ENCODE assay signal across 35 cellular contexts in genomic region chr1:67472056-67472455, GRCh38.
"Had no signal": no experiment of that assay in that cellular context is flagged by ENCODE, and none has a peak within 500 bp of the region (broad histone marks: within the 10 kb centered on the region; RNA-seq: fewer than 3 reads in every experiment).

No MANE protein-coding gene starts in this region.

- H3K4me3 ChIP-seq: adrenal gland, body of pancreas, esophagus muscularis mucosa, gastrocnemius medialis, heart left ventricle had no signal

- H3K27me3 ChIP-seq: adrenal gland, body of pancreas, esophagus muscularis mucosa, foreskin keratinocyte, gastrocnemius medialis, heart left ventricle had no signal

- H3K36me3 ChIP-seq: adrenal gland, esophagus muscularis mucosa, gastrocnemius medialis, heart left ventricle had no signal

- H3K9me3 ChIP-seq: adrenal gland, body of pancreas, esophagus muscularis mucosa, gastrocnemius medialis, heart left ventricle had no signal

- ATAC-seq: activated CD4-positive, alpha-beta T cell treated with anti-CD3 and anti-CD28 coated beads for 36 hours; activated CD8-positive, alpha-beta memory T cell treated with anti-CD3 and anti-CD28 coated beads, Interleukin-2, amount 10 ng/mL, durations not matched to agents 7 days and 5 days; activated CD8-positive, alpha-beta T cell treated with anti-CD3 and anti-CD28 coated beads, Interleukin-2, amount 10 ng/mL, durations not matched to agents 7 days and 5 days; activated naive CD8-positive, alpha-beta T cell treated with anti-CD3 and anti-CD28 coated beads, Interleukin-2, amount 50 U/mL, for 24 hours; body of pancreas; effector memory CD8-positive, alpha-beta T cell; foreskin keratinocyte; gastrocnemius medialis; heart left ventricle; T-helper 17 cell had no signal

- H3K4me1 ChIP-seq: adrenal gland, body of pancreas, esophagus muscularis mucosa had no signal

- H3K27ac Mint-ChIP-seq: activated CD4-positive, alpha-beta memory T cell treated with anti-CD3 and anti-CD28 coated beads for 36 hours; activated CD4-positive, alpha-beta T cell treated with anti-CD3 and anti-CD28 coated beads for 36 hours; activated CD4-positive, alpha-beta T cell treated with anti-CD3 and anti-CD28 coated beads, Interleukin-2, amount 10 ng/mL, durations not matched to agents 24 days and 14 days; activated CD8-positive, alpha-beta memory T cell treated with anti-CD3 and anti-CD28 coated beads, Interleukin-2, amount 10 ng/mL, durations not matched to agents 7 days and 5 days; activated CD8-positive, alpha-beta T cell treated with anti-CD3 and anti-CD28 coated beads, Interleukin-2, amount 10 ng/mL, durations not matched to agents 7 days and 5 days; activated naive CD4-positive, alpha-beta T cell treated with anti-CD3 and anti-CD28 coated beads for 36 hours; activated naive CD4-positive, alpha-beta T cell treated with anti-CD3 and anti-CD28 coated beads, Interleukin-2, amount 50 U/mL, for 24 hours; activated naive CD8-positive, alpha-beta T cell treated with anti-CD3 and anti-CD28 coated beads for 36 hours; activated naive CD8-positive, alpha-beta T cell treated with anti-CD3 and anti-CD28 coated beads, Interleukin-2, amount 50 U/mL, for 24 hours; activated T-helper 1 cell treated with anti-CD3 and anti-CD28 coated beads, Interleukin-12 subunit alpha, Interleukin-12 subunit beta, Interleukin-2, Interleukin-4 antibody, amounts not matched to agents 30 ng/mL and 10 ng/mL and 1 ng/mL, durations not matched to agents 14 hours and 24 hours and 36 hours; activated T-helper 2 cell treated with anti-CD3 and anti-CD28 coated beads, Interferon-gamma antibody, Interleukin-2, Interleukin-4, amounts not matched to agents 10 μg/mL and 5 μg/mL and 100 μg/mL, durations not matched to agents 14 hours and 24 hours and 36 hours; effector memory CD8-positive, alpha-beta T cell; T-helper 17 cell; T-helper 2 cell treated with Interferon-gamma antibody and Interleukin-4, amounts not matched to agents 5 μg/mL and 100 μg/mL, for 36 hours had no signal

- DNase-seq: activated CD4-positive, alpha-beta memory T cell treated with anti-CD3 and anti-CD28 coated beads for 36 hours; activated CD4-positive, alpha-beta T cell treated with anti-CD3 and anti-CD28 coated beads for 36 hours; activated CD4-positive, alpha-beta T cell treated with anti-CD3 and anti-CD28 coated beads, Interleukin-2, amount 10 ng/mL, durations not matched to agents 24 days and 14 days; activated CD4-positive, CD25-positive, alpha-beta regulatory T cell; activated CD4-positive, CD25-positive, alpha-beta regulatory T cell treated with anti-CD3 and anti-CD28 coated beads, Interleukin-2, amount 50 U/mL, for 72 hours; activated CD8-positive, alpha-beta memory T cell treated with anti-CD3 and anti-CD28 coated beads, Interleukin-2, amount 10 ng/mL, durations not matched to agents 7 days and 5 days; activated CD8-positive, alpha-beta memory T cell treated with anti-CD3 and anti-CD28 coated beads, Interleukin-2, amount 50 U/mL, for 4 hours; activated CD8-positive, alpha-beta T cell treated with anti-CD3 and anti-CD28 coated beads, Interleukin-2, amount 10 ng/mL, durations not matched to agents 7 days and 5 days; activated effector memory CD4-positive, alpha-beta T cell treated with anti-CD3 and anti-CD28 coated beads, Interleukin-2, amount 50 U/mL, for 16 hours; activated naive CD4-positive, alpha-beta T cell treated with anti-CD3 and anti-CD28 coated beads for 36 hours; activated naive CD8-positive, alpha-beta T cell treated with anti-CD3 and anti-CD28 coated beads for 36 hours; activated naive CD8-positive, alpha-beta T cell treated with anti-CD3 and anti-CD28 coated beads, Interleukin-2, amount 50 U/mL, for 24 hours; activated T-cell treated with anti-CD3 and anti-CD28 coated beads, Interleukin-2, amount 50 U/mL, for 1 hour; activated T-cell treated with anti-CD3 and anti-CD28 coated beads, Interleukin-2, amount 50 U/mL, for 48 hours; amygdala; aorta; body of pancreas; caudate nucleus; cortex of kidney; dermis blood vessel endothelial cell; effector CD4-positive, alpha-beta T cell; effector memory CD8-positive, alpha-beta T cell; erythroblast; foreskin keratinocyte; gastrocnemius medialis; glutamatergic neuron; heart left ventricle; T-helper 17 cell; T1000 had no signal

- H3K27me3 Mint-ChIP-seq: activated naive CD4-positive, alpha-beta T cell treated with anti-CD3 and anti-CD28 coated beads, Interleukin-2, amount 50 U/mL, for 24 hours had no signal

- H3K27ac ChIP-seq: adrenal gland, body of pancreas, esophagus muscularis mucosa, foreskin keratinocyte, gastrocnemius medialis, heart left ventricle had no signal

- H3K4me1 Mint-ChIP-seq: activated CD4-positive, alpha-beta T cell treated with anti-CD3 and anti-CD28 coated beads for 36 hours; activated CD4-positive, alpha-beta T cell treated with anti-CD3 and anti-CD28 coated beads, Interleukin-2, amount 10 ng/mL, durations not matched to agents 24 days and 14 days; activated CD8-positive, alpha-beta memory T cell treated with anti-CD3 and anti-CD28 coated beads, Interleukin-2, amount 10 ng/mL, durations not matched to agents 7 days and 5 days; activated naive CD4-positive, alpha-beta T cell treated with anti-CD3 and anti-CD28 coated beads, Interleukin-2, amount 50 U/mL, for 24 hours; activated naive CD8-positive, alpha-beta T cell treated with anti-CD3 and anti-CD28 coated beads for 36 hours; activated naive CD8-positive, alpha-beta T cell treated with anti-CD3 and anti-CD28 coated beads, Interleukin-2, amount 50 U/mL, for 24 hours had no signal

- H3K9me3 Mint-ChIP-seq: activated CD4-positive, alpha-beta memory T cell treated with anti-CD3 and anti-CD28 coated beads for 36 hours; activated CD4-positive, alpha-beta T cell treated with anti-CD3 and anti-CD28 coated beads, Interleukin-2, amount 10 ng/mL, durations not matched to agents 24 days and 14 days; activated naive CD4-positive, alpha-beta T cell treated with anti-CD3 and anti-CD28 coated beads for 36 hours; activated naive CD4-positive, alpha-beta T cell treated with anti-CD3 and anti-CD28 coated beads, Interleukin-2, amount 50 U/mL, for 24 hours; activated naive CD8-positive, alpha-beta T cell treated with anti-CD3 and anti-CD28 coated beads for 36 hours; activated naive CD8-positive, alpha-beta T cell treated with anti-CD3 and anti-CD28 coated beads, Interleukin-2, amount 50 U/mL, for 24 hours; activated T-helper 1 cell treated with anti-CD3 and anti-CD28 coated beads, Interleukin-12 subunit alpha, Interleukin-12 subunit beta, Interleukin-2, Interleukin-4 antibody, amounts not matched to agents 30 ng/mL and 10 ng/mL and 1 ng/mL, durations not matched to agents 14 hours and 24 hours and 36 hours; activated T-helper 2 cell treated with anti-CD3 and anti-CD28 coated beads, Interferon-gamma antibody, Interleukin-2, Interleukin-4, amounts not matched to agents 10 μg/mL and 5 μg/mL and 100 μg/mL, durations not matched to agents 14 hours and 24 hours and 36 hours; effector memory CD8-positive, alpha-beta T cell; T-helper 2 cell treated with Interferon-gamma antibody and Interleukin-4, amounts not matched to agents 5 μg/mL and 100 μg/mL, for 36 hours had no signal

- H3K36me3 Mint-ChIP-seq: activated CD4-positive, alpha-beta memory T cell treated with anti-CD3 and anti-CD28 coated beads for 36 hours; activated CD8-positive, alpha-beta memory T cell treated with anti-CD3 and anti-CD28 coated beads, Interleukin-2, amount 10 ng/mL, durations not matched to agents 7 days and 5 days; activated naive CD4-positive, alpha-beta T cell treated with anti-CD3 and anti-CD28 coated beads, Interleukin-2, amount 50 U/mL, for 24 hours; activated naive CD8-positive, alpha-beta T cell treated with anti-CD3 and anti-CD28 coated beads for 36 hours had no signal

- H3K4me3 Mint-ChIP-seq: activated CD4-positive, alpha-beta memory T cell treated with anti-CD3 and anti-CD28 coated beads for 36 hours; activated CD4-positive, alpha-beta T cell treated with anti-CD3 and anti-CD28 coated beads for 36 hours; activated CD4-positive, alpha-beta T cell treated with anti-CD3 and anti-CD28 coated beads, Interleukin-2, amount 10 ng/mL, durations not matched to agents 24 days and 14 days; activated CD8-positive, alpha-beta memory T cell treated with anti-CD3 and anti-CD28 coated beads, Interleukin-2, amount 10 ng/mL, durations not matched to agents 7 days and 5 days; activated CD8-positive, alpha-beta T cell treated with anti-CD3 and anti-CD28 coated beads, Interleukin-2, amount 10 ng/mL, durations not matched to agents 7 days and 5 days; activated naive CD4-positive, alpha-beta T cell treated with anti-CD3 and anti-CD28 coated beads for 36 hours; activated naive CD4-positive, alpha-beta T cell treated with anti-CD3 and anti-CD28 coated beads, Interleukin-2, amount 50 U/mL, for 24 hours; activated naive CD8-positive, alpha-beta T cell treated with anti-CD3 and anti-CD28 coated beads for 36 hours; activated naive CD8-positive, alpha-beta T cell treated with anti-CD3 and anti-CD28 coated beads, Interleukin-2, amount 50 U/mL, for 24 hours; activated T-helper 1 cell treated with anti-CD3 and anti-CD28 coated beads, Interleukin-12 subunit alpha, Interleukin-12 subunit beta, Interleukin-2, Interleukin-4 antibody, amounts not matched to agents 30 ng/mL and 10 ng/mL and 1 ng/mL, durations not matched to agents 14 hours and 24 hours and 36 hours; effector memory CD8-positive, alpha-beta T cell; T-helper 17 cell; T-helper 2 cell treated with Interferon-gamma antibody and Interleukin-4, amounts not matched to agents 5 μg/mL and 100 μg/mL, for 36 hours had no signal
